Comparison of ENCODE assay signal across 1 cellular context in genomic region chr5:172059661-172060100, GRCh38.
TF ChIP-seq lines count a peak whose summit lies in the region.

No MANE protein-coding gene starts in this region.

TF ChIP-seq in HEK293T, 16 proteins besides CTCF, POLR2A, EP300 and RAD21 (continued from another document):
- TF ChIP-seq PKNOX1 (IDR thresholded peaks at IDR 0.05) = no peak
